ENCODE assay signal across 6 cellular contexts in the genomic region with DNA sequence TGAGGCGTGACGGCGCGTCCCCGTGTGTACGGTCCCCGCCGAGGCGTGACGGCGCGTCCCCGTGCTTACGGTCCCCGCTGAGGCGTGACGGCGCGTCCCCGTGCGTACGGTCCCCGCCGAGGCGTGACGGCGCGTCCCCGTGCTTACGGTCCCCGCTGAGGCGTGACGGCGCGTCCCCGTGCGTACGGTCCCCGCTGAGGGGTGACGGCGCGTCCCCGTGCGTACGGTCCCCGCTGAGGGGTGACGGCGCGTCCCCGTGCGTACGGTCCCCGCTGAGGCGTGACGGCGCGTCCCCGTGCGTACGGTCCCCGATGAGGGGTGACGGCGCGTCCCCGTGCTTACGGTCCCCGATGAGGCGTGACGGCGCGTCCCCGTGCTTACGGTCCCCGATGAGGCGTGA. TPM values are rescaled to one million over a fixed set of nuclear protein-coding genes. Genes with fewer than 3 reads are reported as not detected.
"Had no signal": no experiment of that assay in that cellular context is flagged by ENCODE, and none has a peak within 500 bp of the region (broad histone marks: within the 10 kb centered on the region; RNA-seq: fewer than 3 reads in every experiment).

No MANE protein-coding gene starts in this region.

RNA-seq across cellular contexts. Expression of a gene that starts 20.5 kb away (rescaled TPM):
- total RNA-seq: H4, H7, HepG2, HFFc6, HT1080 had no signal
- polyA plus RNA-seq: HepG2, IgD-negative memory B cell had no signal
